Comparison of ENCODE assay signal across 8 cellular contexts in the genomic region with DNA sequence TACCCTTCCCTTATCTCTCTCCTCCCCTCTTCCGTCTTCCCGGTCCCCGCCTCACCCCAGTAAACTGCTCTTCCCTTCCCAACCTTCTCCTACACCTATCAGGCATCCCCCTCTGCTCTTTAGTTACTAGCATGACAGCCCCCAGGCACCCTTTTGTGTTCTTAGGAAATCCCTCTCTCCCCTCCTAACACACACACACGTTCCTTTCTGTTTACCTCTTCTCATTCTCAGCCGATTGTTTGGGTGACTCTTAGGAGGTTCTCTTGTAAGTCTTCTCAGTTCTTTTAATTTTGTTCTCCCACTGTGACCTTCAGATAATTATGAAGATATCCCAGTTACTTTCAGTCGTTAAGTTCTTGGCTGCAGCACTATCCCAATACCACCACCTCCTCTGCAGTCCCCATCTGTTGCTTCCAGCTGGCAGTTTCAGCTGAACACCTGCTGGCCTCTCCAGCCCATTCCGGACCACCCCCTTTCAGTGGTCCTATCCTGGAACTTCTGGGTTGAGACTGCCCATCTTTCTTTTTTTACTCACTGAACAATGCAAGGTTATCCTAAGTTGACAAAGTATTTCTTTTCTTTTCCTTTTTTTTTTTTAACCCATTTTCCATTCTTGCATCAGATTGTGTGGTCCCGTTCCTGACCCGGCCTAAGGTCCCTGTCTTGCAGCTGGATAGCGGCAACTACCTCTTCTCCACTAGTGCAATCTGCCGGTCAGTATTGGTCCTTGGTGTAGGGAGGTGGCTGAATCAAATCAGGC. TPM values are rescaled to one million over a fixed set of nuclear protein-coding genes. Genes with fewer than 3 reads are reported as not detected.
DNase-seq lines count a peak whose midpoint lies in the region; ATAC-seq and TF ChIP-seq lines count a peak whose summit lies in the region.

No MANE protein-coding gene starts in this region.

- H2BK15ac ChIP-seq in mesendoderm (replicated peaks; ENCODE audit: low read depth) = no peak overlapping the region

- peaks cover 20% of the 10 kb centered on the region for H3K79me1 ChIP-seq in mesendoderm (ENCODE audit: low read length)

- H3K4me3 ChIP-seq in BJ (ENCODE audit: low read depth, low read length) (peak overlapping the region; percentile 96), HUES6 (ENCODE audit: low read depth, low read length) (peak overlapping the region; percentile 90), mesendoderm (ENCODE audit: low read length) (peak overlapping the region; percentile 99)

- no peaks in the 10 kb centered on the region for H3K9me3 ChIP-seq in HUES6 (ENCODE audit: control insufficient read depth, insufficient read depth, low read depth, low read length)

- H3K9ac ChIP-seq in HUES6 (ENCODE audit: low read length) = peak overlapping the region; percentile 95
- H3K9ac ChIP-seq in mesendoderm (ENCODE audit: low read length) = peak overlapping the region; percentile 99

- H3K27ac ChIP-seq in HUES6 (ENCODE audit: low read depth, low read length) (peak overlapping the region; percentile 87), mesendoderm (ENCODE audit: low read depth, low read length) (peak overlapping the region; percentile 79)

- ATAC-seq in HG03342 (IDR thresholded peaks at IDR 0.05; ENCODE audit: unreplicated experiment) (no peak), HG02870 (IDR thresholded peaks at IDR 0.05; ENCODE audit: unreplicated experiment) (no peak)

- H3K79me2 ChIP-seq in mesendoderm (ENCODE audit: control insufficient read depth, insufficient read depth, low read length) = peaks cover 22% of the 10 kb centered on the region

- DNase-seq in BJ (ENCODE audit: low read depth) (no peak), mesendoderm (peak; percentile 25), T-helper 9 cell (no peak)
- DNase-seq in activated CD4-positive, CD25-positive, alpha-beta regulatory T cell treated with anti-CD3 and anti-CD28 coated beads, Interleukin-2, amount 50 U/mL, for 72 hours = no peak

- WGBS in mesendoderm (ENCODE audit: extremely low coverage, insufficient coverage, low lambda C conversion rate) = 100% methylated on average over 3 of the region's 11 CpGs

- H3K27me3 Mint-ChIP-seq in brain = peaks cover 12% of the 10 kb centered on the region

- H3K4ac ChIP-seq in mesendoderm (ENCODE audit: low read depth, low read length) = peak overlapping the region; percentile 46

- peaks cover 5% of the 10 kb centered on the region; the same call in 1 of the 2 replicates for H3K4me1 ChIP-seq in HUES6 (ENCODE audit: control insufficient read depth, insufficient read depth, low read length)
- H3K4me1 ChIP-seq in mesendoderm (ENCODE audit: control insufficient read depth, low read depth, low read length) = peaks cover 3% of the 10 kb centered on the region

- peaks cover 0 to 3% (median 0%) of the 10 kb centered on the region in 5 experiments for H3K9me3 Mint-ChIP-seq in brain

- H3K27ac Mint-ChIP-seq in brain = peak overlapping the region; percentile 86 to 98 (median 93)

- H3K4me1 Mint-ChIP-seq in brain = peaks cover 28% of the 10 kb centered on the region

- H2BK5ac ChIP-seq in mesendoderm (ENCODE audit: low read length) = peak overlapping the region; percentile 97

- no peak overlapping the region for H4K8ac ChIP-seq in mesendoderm (ENCODE audit: low read depth, low read length)

- no peak overlapping the region for H3K23ac ChIP-seq in mesendoderm (ENCODE audit: low read length)

- H3K4me2 ChIP-seq in mesendoderm (ENCODE audit: low read length) = peak overlapping the region; percentile 85

- H3K36me3 Mint-ChIP-seq in brain = peaks cover 55% of the 10 kb centered on the region

- H3K56ac ChIP-seq in mesendoderm (ENCODE audit: low read length) = peak overlapping the region; percentile 99

- peak overlapping the region; percentile 66 for H2BK120ac ChIP-seq in mesendoderm (ENCODE audit: low read depth, low read length)

- POLR2A ChIA-PET in BJ (lab: Charles Lee) = no interaction called here

- H3K27me3 ChIP-seq in BJ (ENCODE audit: control insufficient read depth, insufficient read depth, low read length) (no peaks in the 10 kb centered on the region), HUES6 (ENCODE audit: control insufficient read depth, insufficient read depth, low read length) (no peaks in the 10 kb centered on the region), mesendoderm (ENCODE audit: insufficient read depth, low read length, poor library complexity) (no peaks in the 10 kb centered on the region)

- peak overlapping the region; percentile 90 to 98 (median 95) for H3K4me3 Mint-ChIP-seq in brain

- H2AK5ac ChIP-seq in mesendoderm (ENCODE audit: low read length) = peak overlapping the region; percentile 99

- CTCF ChIA-PET in BJ (lab: Yijun Ruan, JAX) = interaction anchor here (1.2 kb wide), 1 partner anchor 24 kb away, joined by 3 read pairs; no protein-coding TSS in a partner anchor

- H3K36me3 ChIP-seq in BJ (ENCODE audit: control insufficient read depth, insufficient read depth, low read length) (peaks cover 10% of the 10 kb centered on the region), HUES6 (ENCODE audit: control insufficient read depth, insufficient read depth, low read length) (peaks cover 42% of the 10 kb centered on the region), mesendoderm (ENCODE audit: control insufficient read depth, insufficient read depth, low read length) (peaks cover 13% of the 10 kb centered on the region)

- H4K5ac ChIP-seq in mesendoderm (ENCODE audit: low read length) = no peak overlapping the region

- no peak for TF ChIP-seq CTCF in BJ (IDR thresholded peaks at IDR 0.05; ENCODE audit: insufficient read depth, low read depth, low read length)
- no peak for TF ChIP-seq CTCF in brain (conservative IDR thresholded peaks at IDR 0.05)

- peak overlapping the region; percentile 97 for H3K18ac ChIP-seq in mesendoderm (ENCODE audit: low read length)

RNA-seq across cellular contexts. Expression of a gene that starts 0.7 kb away (rescaled TPM):
- polyA plus RNA-seq in BJ (2011; rRNA removed) = 280 and 378 TPM in 2 replicates
- 225 and 258 TPM in 2 replicates for polyA minus RNA-seq in BJ (2011; rRNA and poly(A)+ RNA removed)
- polyA plus RNA-seq in brain (ENCODE audit: insufficient read depth, low read depth, low replicate concordance) = 136 TPM
- 723 TPM for polyA plus RNA-seq in mesendoderm (2013, experiment 1 of 2)
- 704 TPM for polyA plus RNA-seq in mesendoderm (2013, experiment 2 of 2)

RNA-seq across cellular contexts. Expression of a gene that starts 8.9 kb away (rescaled TPM):
- polyA plus RNA-seq in BJ (2011; rRNA removed) (0.98 and 1.0 TPM in 2 replicates), brain (ENCODE audit: insufficient read depth, low read depth, low replicate concordance) (7.6 TPM)
- 0.51 and 0.66 TPM in 2 replicates for polyA minus RNA-seq in BJ (2011; rRNA and poly(A)+ RNA removed)
- polyA plus RNA-seq in mesendoderm (2013, experiment 1 of 2) = 2.5 TPM
- polyA plus RNA-seq in mesendoderm (2013, experiment 2 of 2) = 3.9 TPM

RNA-seq across cellular contexts. Expression of a gene that starts 29.0 kb away (rescaled TPM):
- polyA plus RNA-seq in BJ (2011; rRNA removed) (5.9 and 9.0 TPM in 2 replicates), brain (ENCODE audit: insufficient read depth, low read depth, low replicate concordance) (0.36 TPM)
- 6.7 and 11.8 TPM in 2 replicates for polyA minus RNA-seq in BJ (2011; rRNA and poly(A)+ RNA removed)
- polyA plus RNA-seq in mesendoderm (2013, experiment 1 of 2) = 5.8 TPM
- 7.3 TPM for polyA plus RNA-seq in mesendoderm (2013, experiment 2 of 2)

RNA-seq across cellular contexts. Expression of a gene that starts 31.7 kb away (rescaled TPM):
- polyA plus RNA-seq in BJ (2011; rRNA removed) (65.4 and 78.1 TPM in 2 replicates), brain (ENCODE audit: insufficient read depth, low read depth, low replicate concordance) (24.9 TPM)
- 18.3 and 22.4 TPM in 2 replicates for polyA minus RNA-seq in BJ (2011; rRNA and poly(A)+ RNA removed)
- polyA plus RNA-seq in mesendoderm (2013, experiment 1 of 2) = 8.2 TPM
- polyA plus RNA-seq in mesendoderm (2013, experiment 2 of 2) = 7.6 TPM

RNA-seq across cellular contexts. Expression of a gene that starts 33.5 kb away (rescaled TPM):
- polyA plus RNA-seq in BJ (2011; rRNA removed) (23.1 and 23.9 TPM in 2 replicates), brain (ENCODE audit: insufficient read depth, low read depth, low replicate concordance) (10.8 TPM)
- polyA minus RNA-seq in BJ (2011; rRNA and poly(A)+ RNA removed) = 9.0 and 24.1 TPM in 2 replicates
- 10.2 TPM for polyA plus RNA-seq in mesendoderm (2013, experiment 1 of 2)
- 10.8 TPM for polyA plus RNA-seq in mesendoderm (2013, experiment 2 of 2)
